ENCODE assay signal across 8 cellular contexts in the genomic region with DNA sequence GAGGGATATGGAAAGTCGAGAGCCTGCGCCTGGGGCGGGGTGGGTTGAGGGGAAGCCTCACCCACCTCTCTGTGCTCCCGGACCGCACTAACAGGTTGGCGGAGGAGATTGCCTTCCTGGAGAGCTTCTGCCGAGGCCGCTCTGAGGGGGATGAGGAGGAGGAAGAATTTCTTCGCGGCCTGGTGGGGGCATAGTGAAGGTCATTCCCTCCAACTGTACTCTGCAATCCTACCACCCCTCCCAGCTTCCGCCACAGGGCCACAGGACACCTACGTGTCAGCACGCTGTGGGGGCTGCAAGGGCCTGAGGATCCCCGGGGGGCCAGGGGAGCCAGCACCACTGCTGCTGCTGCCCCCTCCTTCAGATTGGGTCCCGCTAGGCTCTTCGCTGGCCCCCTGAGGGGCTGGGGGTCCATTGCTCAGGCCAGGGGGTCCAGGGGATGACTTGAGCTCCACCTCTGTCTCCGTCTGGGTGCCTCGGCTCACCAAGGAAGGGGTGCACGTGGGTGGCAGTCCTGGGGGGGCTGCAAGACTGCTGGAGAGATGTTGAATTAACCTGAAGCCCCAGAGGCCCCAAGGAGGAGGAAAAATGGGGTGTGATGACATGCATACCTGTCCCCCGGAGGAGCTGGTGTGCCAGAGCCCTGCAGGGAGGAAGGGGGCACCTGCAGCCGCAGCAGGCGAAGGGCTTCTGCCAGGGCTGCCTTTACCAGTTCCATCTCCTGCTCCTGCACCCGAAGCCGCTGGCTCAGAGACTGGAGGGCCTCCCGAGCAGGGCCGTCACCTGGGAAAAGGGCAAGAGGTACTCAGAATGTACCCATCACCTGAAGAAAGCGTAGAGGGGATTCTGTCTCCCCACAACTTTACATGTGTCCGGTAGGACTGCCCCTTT. TPM values are rescaled to one million over a fixed set of nuclear protein-coding genes. Genes with fewer than 3 reads are reported as not detected.
DNase-seq lines count a peak whose midpoint lies in the region; ATAC-seq, FAIRE-seq and TF ChIP-seq lines count a peak whose summit lies in the region.

No MANE protein-coding gene starts in this region.

- H3K9me2 ChIP-seq in OCI-LY7 (ENCODE audit: insufficient read depth, low read length) = no peaks in the 10 kb centered on the region

- ATAC-seq in CD8-positive, alpha-beta T cell = no peak
- ATAC-seq in pancreas (no peak), HG03196 (IDR thresholded peaks at IDR 0.05; ENCODE audit: unreplicated experiment) (no peak)

- dilution Hi-C loops in endothelial cell of umbilical vein (cut with MboI; ENCODE audit: extremely low pct_ligation_motif_present, low sequenced_read_pairs) = no loop called here

- peaks cover 60% of the 10 kb centered on the region for H3K4me1 Mint-ChIP-seq in CD8-positive, alpha-beta T cell (ENCODE audit: low read depth)

- no peaks in the 10 kb centered on the region for H3K9me1 ChIP-seq in endothelial cell of umbilical vein (replicated peaks; ENCODE audit: control insufficient read depth, extremely low read depth, insufficient read depth, low read length)

- H3K4me3 Mint-ChIP-seq in CD8-positive, alpha-beta T cell = peak overlapping the region; percentile 95

- H3K4me3 ChIP-seq in CD8-positive, alpha-beta T cell (ENCODE audit: low read depth, low read length) = peak overlapping the region; percentile 97
- H3K4me3 ChIP-seq in OCI-LY7 (ENCODE audit: low read depth, low read length, poor library complexity, severe bottlenecking) = peak overlapping the region; percentile 71
- peak overlapping the region; percentile 61 to 74 (median 67) for H3K4me3 ChIP-seq in endothelial cell of umbilical vein (replicated peaks in 1 of 3; ENCODE audit: insufficient read depth in 1 of 3, low read depth in 1 of 3, low read length in 3 of 3)
- H3K4me3 ChIP-seq in pancreas = peak overlapping the region in 3 of 4 donors; percentile 42 to 82 (median 71)

- no peak for TF ChIP-seq CTCF in CD8-positive, alpha-beta T cell (IDR thresholded peaks at IDR 0.05)
- TF ChIP-seq CTCF in OCI-LY7 (conservative IDR thresholded peaks at IDR 0.05; ENCODE audit: low read length) = no peak
- TF ChIP-seq CTCF in endothelial cell of umbilical vein (IDR thresholded peaks at IDR 0.05; ENCODE audit: extremely low read depth in 1 of 2, insufficient read depth in 1 of 2, low read depth in 1 of 2, low read length in 2 of 2) = no peak
- no peak for TF ChIP-seq CTCF in pancreas (IDR thresholded peaks at IDR 0.05)

- TF ChIP-seq POLR2A in endothelial cell of umbilical vein (IDR thresholded peaks at IDR 0.05; ENCODE audit: low read depth, low read length) = no peak

- H3K9ac ChIP-seq in endothelial cell of umbilical vein (replicated peaks; ENCODE audit: extremely low read depth, insufficient read depth, low read length) = peak overlapping the region; percentile 57

- H3K27ac ChIP-seq in CD8-positive, alpha-beta T cell (ENCODE audit: low read depth, low read length) = peak overlapping the region; percentile 91
- H3K27ac ChIP-seq in OCI-LY7 (ENCODE audit: low read depth, low read length, poor library complexity, severe bottlenecking) = peak overlapping the region; percentile 61
- peak overlapping the region; percentile 30 for H3K27ac ChIP-seq in endothelial cell of umbilical vein (ENCODE audit: insufficient read depth, low read depth, low read length)
- no peak overlapping the region for H3K27ac ChIP-seq in pancreas

- no peaks in the 10 kb centered on the region for H4K20me1 ChIP-seq in OCI-LY7 (ENCODE audit: insufficient read depth, low read length)
- H4K20me1 ChIP-seq in endothelial cell of umbilical vein (replicated peaks; ENCODE audit: control insufficient read depth, extremely low read depth, insufficient read depth, low read length) = no peaks in the 10 kb centered on the region

- peak overlapping the region; percentile 86 for H3K4me2 ChIP-seq in OCI-LY7 (ENCODE audit: low read length)
- H3K4me2 ChIP-seq in endothelial cell of umbilical vein (ENCODE audit: insufficient read depth, low read length) = peak overlapping the region; percentile 87

- no peaks in the 10 kb centered on the region for H3K9me3 ChIP-seq in CD8-positive, alpha-beta T cell (ENCODE audit: low read length)
- H3K9me3 ChIP-seq in OCI-LY7 (ENCODE audit: low read length) = no peaks in the 10 kb centered on the region
- H3K9me3 ChIP-seq in endothelial cell of umbilical vein (replicated peaks; ENCODE audit: control insufficient read depth, insufficient read depth, low read length) = no peaks in the 10 kb centered on the region
- no peaks in the 10 kb centered on the region for H3K9me3 ChIP-seq in pancreas

- FAIRE-seq in endothelial cell of umbilical vein (lab: Jason Lieb, UNC) (no peak), pancreas (lab: Jason Lieb, UNC) (no peak)

- H3K79me2 ChIP-seq in OCI-LY7 (ENCODE audit: insufficient read depth, low read depth, low read length) (peaks cover 5% of the 10 kb centered on the region; the same call in 1 of the 2 replicates), endothelial cell of umbilical vein (ENCODE audit: control insufficient read depth, insufficient read depth, low read length) (peaks cover 14% of the 10 kb centered on the region)

- H3K27me3 ChIP-seq in CD8-positive, alpha-beta T cell (ENCODE audit: insufficient read depth, low read length) = no peaks in the 10 kb centered on the region
- no peaks in the 10 kb centered on the region for H3K27me3 ChIP-seq in endothelial cell of umbilical vein (ENCODE audit: control insufficient read depth in 2 of 2, insufficient read depth in 2 of 2, low read length in 2 of 2)
- no peaks in the 10 kb centered on the region for H3K27me3 ChIP-seq in pancreas

- CTCF ChIA-PET in CD8-positive, alpha-beta T cell (lab: Charles Lee) = interaction anchor here (0.7 to 8.2 kb wide), 18 partner anchors 10 to 216 kb away, joined by 3 to 71 read pairs (median 4); a partner anchor contains a TSS
- CTCF ChIA-PET in OCI-LY7 (lab: Charles Lee; ENCODE audit: unreplicated experiment) = interaction anchor here (1.0 to 1.1 kb wide), 2 partner anchors 10 to 19 kb away, joined by 3 to 4 read pairs; a partner anchor contains a TSS
- CTCF ChIA-PET in endothelial cell of umbilical vein (lab: Charles Lee) = interaction anchor here (0.7 to 5.7 kb wide), 17 partner anchors 8 to 216 kb away, joined by 3 to 48 read pairs (median 6); a partner anchor contains a TSS

- H3K4me1 ChIP-seq in CD8-positive, alpha-beta T cell (ENCODE audit: insufficient read depth, low read length) = peaks cover 38% of the 10 kb centered on the region
- H3K4me1 ChIP-seq in OCI-LY7 (ENCODE audit: insufficient read depth, low read length, poor library complexity, severe bottlenecking) (peaks cover 37% of the 10 kb centered on the region), endothelial cell of umbilical vein (ENCODE audit: control insufficient read depth, extremely low read depth, insufficient read depth, low read length) (peaks cover 22% of the 10 kb centered on the region), pancreas (peaks cover 0 to 11% (median 0%) of the 10 kb centered on the region in 3 donors)

- BruUV-seq in OCI-LY7 (replicated peaks; lab: Mats Ljungman, UMichigan) = no TSS peak
- no TSS peak for BruUV-seq in endothelial cell of umbilical vein (replicated peaks; lab: Mats Ljungman, UMichigan)

- intact Hi-C loops in CD8-positive, alpha-beta T cell (cut with DNase I, micrococcal nuclease) = loop anchor here in 1 of 2 experiments (1.0 to 5.0 kb wide), 2 partner anchors 8 to 96 kb away; a partner anchor contains a TSS
- intact Hi-C loops in OCI-LY7 (cut with micrococcal nuclease; ENCODE audit: unreplicated experiment) (no loop called here), endothelial cell of umbilical vein (cut with micrococcal nuclease) (loop anchor here (5.0 kb wide), 1 partner anchor 214 kb away; no protein-coding TSS in a partner anchor), pancreas (cut with DNase I) (no loop called here)

- H3K27ac Mint-ChIP-seq in CD8-positive, alpha-beta T cell = peak overlapping the region; percentile 99

- no peaks in the 10 kb centered on the region for H3K9me3 Mint-ChIP-seq in CD8-positive, alpha-beta T cell

- POLR2A ChIA-PET in CD8-positive, alpha-beta T cell (lab: Charles Lee) = interaction anchor here (0.6 to 4.9 kb wide), 17 partner anchors 10 to 230 kb away, joined by 3 to 38 read pairs (median 3); a partner anchor contains a TSS
- POLR2A ChIA-PET in OCI-LY7 (lab: Charles Lee) = interaction anchor here (0.6 to 1.2 kb wide), 5 partner anchors 10 to 57 kb away, joined by 3 to 9 read pairs (median 5); a partner anchor contains a TSS
- POLR2A ChIA-PET in endothelial cell of umbilical vein (lab: Charles Lee) = interaction anchor here (0.6 to 2.0 kb wide), 6 partner anchors 10 to 230 kb away, joined by 3 to 9 read pairs (median 4); a partner anchor contains a TSS

- peaks cover 49% of the 10 kb centered on the region for H3K36me3 Mint-ChIP-seq in CD8-positive, alpha-beta T cell

- DNase-seq in CD8-positive, alpha-beta T cell = no peak
- DNase-seq in OCI-LY7 (ENCODE audit: low spot score) = no peak
- DNase-seq in endothelial cell of umbilical vein (ENCODE audit: low read depth, low spot score) = no peak
- DNase-seq in pancreas = no peak
- DNase-seq in HPDE6-E6E7 (ENCODE audit: extremely low spot score) = no peak
- DNase-seq in NK-92 (lab: John Stamatoyannopoulos, UW; ENCODE audit: unreplicated experiment) = no peak
- no peak for DNase-seq in SKM-1 (lab: John Stamatoyannopoulos, UW; ENCODE audit: unreplicated experiment)

- H2AFZ ChIP-seq in OCI-LY7 (ENCODE audit: low read length) = no peak overlapping the region
- H2AFZ ChIP-seq in endothelial cell of umbilical vein (ENCODE audit: low read depth, low read length) = peak overlapping the region; percentile 51

- WGBS in pancreas, 2 donors = 78 to 81% methylated on average over 25 to 28 of the region's 28 CpGs

- no peaks in the 10 kb centered on the region for H3K27me3 Mint-ChIP-seq in CD8-positive, alpha-beta T cell (ENCODE audit: low read depth)

- H3K36me3 ChIP-seq in CD8-positive, alpha-beta T cell (ENCODE audit: insufficient read depth, low read length) = peaks cover 34% of the 10 kb centered on the region
- H3K36me3 ChIP-seq in OCI-LY7 (ENCODE audit: insufficient read depth, low read length) = peaks cover 17% of the 10 kb centered on the region
- peaks cover 0 to 10% of the 10 kb centered on the region in 2 experiments for H3K36me3 ChIP-seq in endothelial cell of umbilical vein (ENCODE audit: control insufficient read depth in 2 of 2, extremely low read depth in 1 of 2, insufficient read depth in 2 of 2, low read length in 2 of 2)
- peaks cover 0 to 3% (median 0%) of the 10 kb centered on the region in 3 donors for H3K36me3 ChIP-seq in pancreas

RNA-seq across cellular contexts. Expression of a gene that starts 1.5 kb away (rescaled TPM):
- total RNA-seq in CD8-positive, alpha-beta T cell = 100 to 1,000 TPM; 167 to 189 TPM
- 41.2 and 52.8 TPM in 2 replicates for total RNA-seq in OCI-LY7 (2014; rRNA removed; shearing (Covaris generic))
- total RNA-seq in OCI-LY7 (2022) (81.6 and 92.6 TPM in 2 replicates), endothelial cell of umbilical vein (101 and 110 TPM in 2 replicates), pancreas (10 to 100 TPM; 22.0 to 34.1 (median 23.4) TPM)
- polyA plus RNA-seq in endothelial cell of umbilical vein (75.7 and 78.3 TPM in 2 replicates), pancreas (10 to 100 TPM; 70.7 to 86.4 TPM)
- 27.7 and 29.7 TPM in 2 replicates for polyA plus RNA-seq in endothelial cell of umbilical vein (2011; cell fraction: cytosol; rRNA removed)
- 297 and 324 TPM in 2 replicates for polyA plus RNA-seq in endothelial cell of umbilical vein (2011; cell fraction: nucleus; rRNA removed)
- polyA plus RNA-seq in endothelial cell of umbilical vein (2012) = 60.5 and 84.3 TPM in 2 replicates
- 61.5 and 71.2 TPM in 2 replicates for polyA minus RNA-seq in endothelial cell of umbilical vein
- polyA minus RNA-seq in endothelial cell of umbilical vein (2011; cell fraction: cytosol; rRNA and poly(A)+ RNA removed) = 19.6 TPM
- 36.6 and 42.9 TPM in 2 replicates for polyA minus RNA-seq in endothelial cell of umbilical vein (2011; cell fraction: nucleus; rRNA and poly(A)+ RNA removed)

RNA-seq across cellular contexts. Expression of a gene that starts 2.0 kb away (rescaled TPM):
- total RNA-seq in CD8-positive, alpha-beta T cell = 1 to 10 TPM; 1.7 to 2.1 TPM
- total RNA-seq in OCI-LY7 (2014; rRNA removed; shearing (Covaris generic)) = 0.69 and 1.1 TPM in 2 replicates
- 1.2 and 2.5 TPM in 2 replicates for total RNA-seq in OCI-LY7 (2022)
- 8.2 and 8.8 TPM in 2 replicates for total RNA-seq in endothelial cell of umbilical vein
- 4.8 and 5.3 TPM in 2 replicates for polyA plus RNA-seq in endothelial cell of umbilical vein
- 7.0 and 8.7 TPM in 2 replicates for polyA plus RNA-seq in endothelial cell of umbilical vein (2011; cell fraction: cytosol; rRNA removed)
- polyA plus RNA-seq in endothelial cell of umbilical vein (2011; cell fraction: nucleus; rRNA removed) = 2.7 and 3.5 TPM in 2 replicates
- polyA plus RNA-seq in endothelial cell of umbilical vein (2012) = 7.9 and 11.8 TPM in 2 replicates
- polyA minus RNA-seq in endothelial cell of umbilical vein = 2.4 and 5.5 TPM in 2 replicates
- polyA minus RNA-seq in endothelial cell of umbilical vein (2011; cell fraction: cytosol; rRNA and poly(A)+ RNA removed) = 4.2 TPM
- 0.53 and 0.82 TPM in 2 replicates for polyA minus RNA-seq in endothelial cell of umbilical vein (2011; cell fraction: nucleus; rRNA and poly(A)+ RNA removed)
- total RNA-seq in pancreas = 1 to 10 TPM in 4 of 6 donors, under 1 TPM in 2; 0.65 to 2.8 (median 1.6) TPM
- polyA plus RNA-seq in pancreas = 1 to 10 TPM; 5.1 to 5.6 TPM

RNA-seq across cellular contexts. Expression of a gene that starts 9.4 kb away (rescaled TPM):
- 100 to 1,000 TPM; 148 to 154 TPM for total RNA-seq in CD8-positive, alpha-beta T cell
- 130 and 133 TPM in 2 replicates for total RNA-seq in OCI-LY7 (2014; rRNA removed; shearing (Covaris generic))
- total RNA-seq in OCI-LY7 (2022) (162 and 174 TPM in 2 replicates), endothelial cell of umbilical vein (166 and 176 TPM in 2 replicates), pancreas (10 to 100 TPM; 14.7 to 35.6 (median 23.0) TPM)
- polyA plus RNA-seq in endothelial cell of umbilical vein (30.2 and 40.4 TPM in 2 replicates), pancreas (10 to 100 TPM; 28.7 to 42.3 TPM)
- 30.0 and 32.2 TPM in 2 replicates for polyA plus RNA-seq in endothelial cell of umbilical vein (2011; cell fraction: cytosol; rRNA removed)
- polyA plus RNA-seq in endothelial cell of umbilical vein (2011; cell fraction: nucleus; rRNA removed) = 111 and 132 TPM in 2 replicates
- 108 and 120 TPM in 2 replicates for polyA plus RNA-seq in endothelial cell of umbilical vein (2012)
- polyA minus RNA-seq in endothelial cell of umbilical vein = 91.6 and 95.5 TPM in 2 replicates
- 51.8 TPM for polyA minus RNA-seq in endothelial cell of umbilical vein (2011; cell fraction: cytosol; rRNA and poly(A)+ RNA removed)
- 40.3 and 57.1 TPM in 2 replicates for polyA minus RNA-seq in endothelial cell of umbilical vein (2011; cell fraction: nucleus; rRNA and poly(A)+ RNA removed)

RNA-seq across cellular contexts. Expression of a gene that starts 10.7 kb away (rescaled TPM):
- total RNA-seq in CD8-positive, alpha-beta T cell = 10 to 100 TPM; 41.7 to 44.0 TPM
- total RNA-seq in OCI-LY7 (2014; rRNA removed; shearing (Covaris generic)) = 55.8 and 74.3 TPM in 2 replicates
- total RNA-seq in OCI-LY7 (2022) (66.2 and 71.3 TPM in 2 replicates), endothelial cell of umbilical vein (31.6 and 35.0 TPM in 2 replicates), pancreas (10 to 100 TPM; 13.2 to 24.1 (median 17.1) TPM)
- polyA plus RNA-seq in endothelial cell of umbilical vein (37.2 and 48.0 TPM in 2 replicates), pancreas (10 to 100 TPM; 45.7 to 50.8 TPM)
- polyA plus RNA-seq in endothelial cell of umbilical vein (2011; cell fraction: cytosol; rRNA removed) = 21.9 and 31.2 TPM in 2 replicates
- 25.1 and 31.1 TPM in 2 replicates for polyA plus RNA-seq in endothelial cell of umbilical vein (2011; cell fraction: nucleus; rRNA removed)
- polyA plus RNA-seq in endothelial cell of umbilical vein (2012) = 16.2 and 26.3 TPM in 2 replicates
- polyA minus RNA-seq in endothelial cell of umbilical vein = 7.9 and 9.5 TPM in 2 replicates
- polyA minus RNA-seq in endothelial cell of umbilical vein (2011; cell fraction: cytosol; rRNA and poly(A)+ RNA removed) = 31.6 TPM
- 5.8 and 6.0 TPM in 2 replicates for polyA minus RNA-seq in endothelial cell of umbilical vein (2011; cell fraction: nucleus; rRNA and poly(A)+ RNA removed)

RNA-seq across cellular contexts. Expression of a gene that starts 19.7 kb away (rescaled TPM):
- 10 to 100 TPM; 15.3 to 17.7 TPM for total RNA-seq in CD8-positive, alpha-beta T cell
- total RNA-seq in OCI-LY7 (2014; rRNA removed; shearing (Covaris generic)) = 15.6 and 22.5 TPM in 2 replicates
- total RNA-seq in OCI-LY7 (2022) = 38.2 and 40.4 TPM in 2 replicates
- 16.9 and 17.8 TPM in 2 replicates for total RNA-seq in endothelial cell of umbilical vein
- polyA plus RNA-seq in endothelial cell of umbilical vein = 11.5 and 12.7 TPM in 2 replicates
- polyA plus RNA-seq in endothelial cell of umbilical vein (2011; cell fraction: cytosol; rRNA removed) = 7.1 and 9.3 TPM in 2 replicates
- 45.0 and 48.0 TPM in 2 replicates for polyA plus RNA-seq in endothelial cell of umbilical vein (2011; cell fraction: nucleus; rRNA removed)
- 10.6 and 12.9 TPM in 2 replicates for polyA plus RNA-seq in endothelial cell of umbilical vein (2012)
- 8.6 and 9.0 TPM in 2 replicates for polyA minus RNA-seq in endothelial cell of umbilical vein
- 16.0 TPM for polyA minus RNA-seq in endothelial cell of umbilical vein (2011; cell fraction: cytosol; rRNA and poly(A)+ RNA removed)
- 5.2 and 7.6 TPM in 2 replicates for polyA minus RNA-seq in endothelial cell of umbilical vein (2011; cell fraction: nucleus; rRNA and poly(A)+ RNA removed)
- 10 to 100 TPM; 12.0 to 20.3 (median 14.6) TPM for total RNA-seq in pancreas
- 10 to 100 TPM; 24.6 to 33.4 TPM for polyA plus RNA-seq in pancreas

Comparison
In these comparisons a context has a peak if more than half of its experiments do, and no peak if none do; other contexts are left out.
1. H3K27ac ChIP-seq: peak in CD8-positive, alpha-beta T cell (single experiment), OCI-LY7 (single experiment) and endothelial cell of umbilical vein (single experiment); none in pancreas (0 of 4).
2. Peak in every context shown above with its lines, with median percentiles within 50 percentile points of each other: H3K4me3 ChIP-seq.